15 cellular contexts compared by ENCODE assay signal in genomic region chr21:46543306-46543705, GRCh38.
"Had no signal": no experiment of that assay in that cellular context is flagged by ENCODE, and none has a peak within 500 bp of the region (broad histone marks: within the 10 kb centered on the region; RNA-seq: fewer than 3 reads in every experiment).

No MANE protein-coding gene starts in this region.

- H3K27ac Mint-ChIP-seq: dendritic cell treated with granulocyte-macrophage colony-stimulating factor and Interleukin-4, amounts not matched to agents 40 ng/mL and 50 ng/mL, for 4 days had no signal

- H3K27me3 Mint-ChIP-seq: brain; central memory CD8-positive, alpha-beta T cell; dendritic cell treated with granulocyte-macrophage colony-stimulating factor and Interleukin-4, amounts not matched to agents 40 ng/mL and 50 ng/mL, for 4 days had no signal

- H3K4me3 ChIP-seq: lung had no signal

- ATAC-seq: activated CD4-positive, CD25-positive, alpha-beta regulatory T cell treated with anti-CD3 and anti-CD28 coated beads, Interleukin-2, amount 50 U/mL, for 24 hours; left cardiac atrium; Right ventricle myocardium inferior had no signal

- DNase-seq: activated CD4-positive, alpha-beta T cell treated with anti-CD3 and anti-CD28 coated beads, Interleukin-2, amount 50 U/mL, for 48 hours; activated CD8-positive, alpha-beta memory T cell treated with anti-CD3 and anti-CD28 coated beads, Interleukin-2, amount 50 U/mL, for 48 hours; activated naive CD4-positive, alpha-beta T cell treated with anti-CD3 and anti-CD28 coated beads, Interleukin-2, amount 50 U/mL, for 16 hours; amygdala; left cardiac atrium; midbrain; occipital lobe; stimulated activated CD4-positive, alpha-beta T cell treated with anti-CD3 and anti-CD28 coated beads, Interleukin-4, amount 100 ng/mL, for 1 hour; trophoblast cell had no signal

- H3K4me3 Mint-ChIP-seq: brain; central memory CD8-positive, alpha-beta T cell; dendritic cell treated with granulocyte-macrophage colony-stimulating factor and Interleukin-4, amounts not matched to agents 40 ng/mL and 50 ng/mL, for 4 days had no signal

- H3K4me1 Mint-ChIP-seq: brain had no signal

- H3K9me3 Mint-ChIP-seq: central memory CD8-positive, alpha-beta T cell had no signal
